Comparison of ENCODE assay signal across 10 cellular contexts in genomic region chr4:101807351-101807750, GRCh38. TPM values are rescaled to one million over a fixed set of nuclear protein-coding genes. Genes with fewer than 3 reads are reported as not detected.
DNase-seq lines count a peak whose midpoint lies in the region; ATAC-seq and TF ChIP-seq lines count a peak whose summit lies in the region.
"Had no signal": no experiment of that assay in that cellular context is flagged by ENCODE, and none has a peak within 500 bp of the region (broad histone marks: within the 10 kb centered on the region; RNA-seq: fewer than 3 reads in every experiment).

No MANE protein-coding gene starts in this region.

- WGBS in adrenal gland, 4 donors, result 74 to 90% (median 77%) methylated on average over 2 of the region's 2 CpGs

- intact Hi-C loops in adrenal gland (cut with DNase I), result no loop called here

- no peak for TF ChIP-seq POLR2A in adrenal gland (IDR thresholded peaks at IDR 0.05)

- no peak overlapping the region for H3K4me3 ChIP-seq in adrenal gland

- DNase-seq in left kidney (ENCODE audit: low read depth, low spot score), result peak; percentile 10
- DNase-seq in NCI-H2171 treated with DMSO at 0.1 percent for 48 hours (lab: John Stamatoyannopoulos, UW), result no peak
- DNase-seq in hepatic stellate cell (ENCODE audit: low spot score), result no peak
- no peak for DNase-seq in dermis blood vessel endothelial cell
- no peak for DNase-seq in adrenal gland
- DNase-seq: CD4-positive, CD25-positive, alpha-beta regulatory T cell had no signal

- no peaks in the 10 kb centered on the region for H3K4me1 ChIP-seq in adrenal gland (replicated peaks in 1 of 2)

- ATAC-seq in GM18508 (IDR thresholded peaks at IDR 0.05; ENCODE audit: insufficient read depth, unreplicated experiment) (peak; percentile 17), GM21619 (IDR thresholded peaks at IDR 0.05; ENCODE audit: unreplicated experiment) (peak; percentile 22), HG03175 (IDR thresholded peaks at IDR 0.05; ENCODE audit: unreplicated experiment) (peak; percentile 31)

- no peaks in the 10 kb centered on the region for H3K27me3 ChIP-seq in adrenal gland

- no peak overlapping the region for H3K27ac ChIP-seq in adrenal gland
- H3K27ac ChIP-seq: epithelial cell of prostate had no signal

- no peaks in the 10 kb centered on the region for H3K36me3 ChIP-seq in adrenal gland (replicated peaks in 1 of 2)

- TF ChIP-seq CTCF in adrenal gland (IDR thresholded peaks at IDR 0.05), result no peak

- no peaks in the 10 kb centered on the region for H3K9me3 ChIP-seq in adrenal gland (replicated peaks in 1 of 3)

RNA-seq across cellular contexts. Expression of gene BANK1, which starts 16.8 kb away (rescaled TPM):
- total RNA-seq in dermis blood vessel endothelial cell, result 0.09 TPM in 1 of 2 replicates, not detected in the other
- total RNA-seq in adrenal gland, result 10 to 100 TPM in 1 of 8 donors, 1 to 10 TPM in 7; 1.5 to 10.3 (median 5.9) TPM
- 1 to 10 TPM; 2.7 to 6.0 (median 4.0) TPM for polyA plus RNA-seq in adrenal gland
